In genomic region chr12:125249066-125249824, GRCh38 we compare ENCODE assay signal across 16 cellular contexts.
"Had no signal": no experiment of that assay in that cellular context is flagged by ENCODE, and none has a peak within 500 bp of the region (broad histone marks: within the 10 kb centered on the region; RNA-seq: fewer than 3 reads in every experiment).

No MANE protein-coding gene starts in this region.

- H3K4me2 ChIP-seq: smooth muscle cell had no signal

- ATAC-seq: activated naive CD4-positive, alpha-beta T cell treated with anti-CD3 and anti-CD28 coated beads, Interleukin-2, amount 50 U/mL, for 72 hours; left ventricle myocardium superior; stimulated activated naive CD8-positive, alpha-beta T cell treated with anti-CD3 and anti-CD28 coated beads, Interleukin-15, amount 100 ng/mL, for 72 hours had no signal

- H3K27me3 ChIP-seq: vagina had no signal

- H3K27ac ChIP-seq: adrenal gland, breast epithelium, vagina had no signal

- FAIRE-seq: astrocyte, endometrium had no signal

- H3K9me3 ChIP-seq: adrenal gland, breast epithelium, vagina had no signal

- DNase-seq: activated CD4-positive, alpha-beta T cell treated with anti-CD3 and anti-CD28 coated beads, Interleukin-2, amount 50 U/mL, for 48 hours; activated gamma-delta T cell treated with Interleukin-2 at 50 U/mL for 16 hours; adrenal gland; cerebellar nuclear complex; cortex of kidney; erythroblast; left ventricle myocardium superior; stimulated activated CD4-positive, alpha-beta T cell treated with anti-CD3 and anti-CD28 coated beads, Interleukin-4, amount 100 ng/mL, for 1 hour; stimulated activated naive CD8-positive, alpha-beta T cell treated with anti-CD3 and anti-CD28 coated beads, Interleukin-15, amount 100 ng/mL, for 72 hours; trophoblast cell had no signal

- H3K4me1 ChIP-seq: adrenal gland, breast epithelium, vagina had no signal

- H3K36me3 ChIP-seq: adrenal gland, breast epithelium, vagina had no signal

- H3K4me3 ChIP-seq: adrenal gland, breast epithelium, smooth muscle cell, vagina had no signal
